17 cellular contexts compared by ENCODE assay signal in genomic region chr19:44871809-44872208, GRCh38. TPM values are rescaled to one million over a fixed set of nuclear protein-coding genes. Genes with fewer than 3 reads are reported as not detected.
A peak's percentile ranks its signal among the peaks of the same experiment; 100 is the strongest.
DNase-seq lines count a peak whose midpoint lies in the region; ATAC-seq and TF ChIP-seq lines count a peak whose summit lies in the region.
"Had no signal": no experiment of that assay in that cellular context is flagged by ENCODE, and none has a peak within 500 bp of the region (broad histone marks: within the 10 kb centered on the region; RNA-seq: fewer than 3 reads in every experiment).

No MANE protein-coding gene starts in this region.

- TF ChIP-seq CTCF in left ventricle myocardium inferior (IDR thresholded peaks at IDR 0.05; ENCODE audit: borderline replicate concordance) = no peak
- TF ChIP-seq CTCF in nephron progenitor cell (IDR thresholded peaks at IDR 0.05) = no peak
- no peak for TF ChIP-seq CTCF in gastrocnemius medialis (IDR thresholded peaks at IDR 0.05 in 4 of 5, conservative IDR thresholded peaks at IDR 0.05 in 1 of 5)
- TF ChIP-seq CTCF in CD4-positive, alpha-beta T cell (IDR thresholded peaks at IDR 0.05) = no peak
- no peak for TF ChIP-seq CTCF in RWPE1 (conservative IDR thresholded peaks at IDR 0.05; ENCODE audit: low read depth)
- TF ChIP-seq CTCF in upper lobe of left lung (IDR thresholded peaks at IDR 0.05) = no peak

- 90 to 97% methylated on average over 8 to 13 of the region's 14 CpGs for whole genome bisulfite sequencing in upper lobe of left lung, 2 donors

- H3K4me1 ChIP-seq in left ventricle myocardium inferior = peaks cover 77% of the 10 kb centered on the region
- peaks cover 9 to 13% of the 10 kb centered on the region in 2 donors for H3K4me1 ChIP-seq in gastrocnemius medialis
- H3K4me1 ChIP-seq in upper lobe of left lung = peaks cover 0 to 6% (median 0%) of the 10 kb centered on the region in 4 donors

- peaks cover 10% of the 10 kb centered on the region for H3K4me1 Mint-ChIP-seq in nephron progenitor cell
- H3K4me1 Mint-ChIP-seq in CD4-positive, alpha-beta T cell (ENCODE audit: low read depth) = peaks cover 4% of the 10 kb centered on the region

- no peaks in the 10 kb centered on the region for H3K27me3 ChIP-seq in left ventricle myocardium inferior (ENCODE audit: low read depth)
- no peaks in the 10 kb centered on the region for H3K27me3 ChIP-seq in gastrocnemius medialis
- H3K27me3 ChIP-seq in CD4-positive, alpha-beta T cell (ENCODE audit: control insufficient read depth, insufficient read depth, low read length) = no peaks in the 10 kb centered on the region
- no peaks in the 10 kb centered on the region for H3K27me3 ChIP-seq in upper lobe of left lung
- H3K27me3 ChIP-seq: BLaER1 treated with 17β-estradiol and CSF1 and Interleukin-3, amounts not matched to agents 10 nM and 100 nM had no signal

- H3K36me3 ChIP-seq in left ventricle myocardium inferior (peaks cover 70% of the 10 kb centered on the region), gastrocnemius medialis (peaks cover 0 to 20% of the 10 kb centered on the region in 2 donors), upper lobe of left lung (peaks cover 24 to 76% (median 54%) of the 10 kb centered on the region in 4 donors)

- peaks cover 7% of the 10 kb centered on the region for H3K27me3 Mint-ChIP-seq in nephron progenitor cell (ENCODE audit: low read depth, poor library complexity)
- H3K27me3 Mint-ChIP-seq in CD4-positive, alpha-beta T cell = no peaks in the 10 kb centered on the region

- in situ Hi-C loops in gastrocnemius medialis (cut with MboI; ENCODE audit: low sequenced_read_pairs in 4 of 4) = no loop called here

- peak overlapping the region; percentile 82 for H3K27ac ChIP-seq in left ventricle myocardium inferior (replicated peaks)
- peak overlapping the region in 3 of 4 donors; percentile 49 to 63 (median 58) for H3K27ac ChIP-seq in gastrocnemius medialis
- H3K27ac ChIP-seq in CD4-positive, alpha-beta T cell (ENCODE audit: low read depth, low read length) = no peak overlapping the region
- H3K27ac ChIP-seq in RWPE1 = no peak overlapping the region
- H3K27ac ChIP-seq in upper lobe of left lung = no peak overlapping the region

- TF ChIP-seq EP300 in upper lobe of left lung (IDR thresholded peaks at IDR 0.05) = no peak

- TF ChIP-seq POLR2A in gastrocnemius medialis (IDR thresholded peaks at IDR 0.05) = no peak
- no peak for TF ChIP-seq POLR2A in upper lobe of left lung (IDR thresholded peaks at IDR 0.05)

- peaks cover 75% of the 10 kb centered on the region for H3K36me3 Mint-ChIP-seq in nephron progenitor cell (ENCODE audit: low read depth)
- H3K36me3 Mint-ChIP-seq in CD4-positive, alpha-beta T cell (ENCODE audit: low read depth) = no peaks in the 10 kb centered on the region
- H3K36me3 Mint-ChIP-seq: CD4-positive, CD25-positive, alpha-beta regulatory T cell had no signal

- POLR2A ChIA-PET in CD4-positive, alpha-beta T cell (lab: Charles Lee) = no interaction called here
- POLR2A ChIA-PET in RWPE1 (lab: Yijun Ruan, JAX; ENCODE audit: low non-redundant PET) = no interaction called here

- no peak for DNase-seq in left ventricle myocardium inferior
- no peak for DNase-seq in left ventricle myocardium superior
- no peak for DNase-seq in nephron progenitor cell
- no peak for DNase-seq in gastrocnemius medialis
- DNase-seq in CD4-positive, alpha-beta T cell = no peak
- no peak for DNase-seq in RWPE1 (ENCODE audit: low spot score)
- no peak for DNase-seq in upper lobe of left lung
- DNase-seq: ACHN; CD4-positive, CD25-positive, alpha-beta regulatory T cell; DMS79; HCEC 1CT; HFFc6; IMR-90 had no signal

- intact Hi-C loops in left ventricle myocardium inferior (cut with micrococcal nuclease) (no loop called here), left ventricle myocardium superior (cut with micrococcal nuclease) (no loop called here), gastrocnemius medialis (cut with DNase I; ENCODE audit: low total_unique reads) (no loop called here)
- intact Hi-C loops in CD4-positive, alpha-beta T cell (cut with DNase I, micrococcal nuclease) = no loop called here

- H3K4me3 Mint-ChIP-seq in nephron progenitor cell = no peak overlapping the region
- H3K4me3 Mint-ChIP-seq in CD4-positive, alpha-beta T cell = no peak overlapping the region
- H3K4me3 Mint-ChIP-seq: CD4-positive, CD25-positive, alpha-beta regulatory T cell; HFFc6 had no signal

- H3K9me3 ChIP-seq in left ventricle myocardium inferior (replicated peaks) (no peaks in the 10 kb centered on the region), gastrocnemius medialis (no peaks in the 10 kb centered on the region), upper lobe of left lung (no peaks in the 10 kb centered on the region)
- no peaks in the 10 kb centered on the region for H3K9me3 ChIP-seq in CD4-positive, alpha-beta T cell (ENCODE audit: control insufficient read depth, low read length)

- ATAC-seq in left ventricle myocardium superior (no peak), gastrocnemius medialis (no peak), upper lobe of left lung (ENCODE audit: low FRiP score in 2 of 2) (no peak)
- ATAC-seq in CD4-positive, alpha-beta T cell (ENCODE audit: poor library complexity) = no peak
- ATAC-seq: GM12878 had no signal

- H3K4me3 ChIP-seq in left ventricle myocardium inferior (no peak overlapping the region), gastrocnemius medialis (no peak overlapping the region), upper lobe of left lung (no peak overlapping the region)
- H3K4me3 ChIP-seq: BLaER1 treated with 17β-estradiol and CSF1 and Interleukin-3, amounts not matched to agents 10 nM and 100 nM; GM12878 had no signal

- no peaks in the 10 kb centered on the region for H3K9me3 Mint-ChIP-seq in nephron progenitor cell
- H3K9me3 Mint-ChIP-seq in CD4-positive, alpha-beta T cell = no peaks in the 10 kb centered on the region
- H3K9me3 Mint-ChIP-seq: HFFc6 had no signal

- CTCF ChIA-PET in CD4-positive, alpha-beta T cell (lab: Charles Lee) = interaction anchor here (1.5 kb wide), 1 partner anchor 148 kb away, joined by 3 read pairs; no protein-coding TSS in a partner anchor
- CTCF ChIA-PET in RWPE1 (lab: Yijun Ruan, JAX) = no interaction called here

- H3K27ac Mint-ChIP-seq in nephron progenitor cell = peak overlapping the region; percentile 85
- no peak overlapping the region for H3K27ac Mint-ChIP-seq in CD4-positive, alpha-beta T cell
- H3K27ac Mint-ChIP-seq: HFFc6 had no signal

RNA-seq across cellular contexts. Expression of gene TOMM40, which starts 19.2 kb away (rescaled TPM):
- 47.3 TPM for total RNA-seq in left ventricle myocardium inferior
- total RNA-seq in left ventricle myocardium superior = 49.8 TPM
- total RNA-seq in gastrocnemius medialis = 100 to 1,000 TPM in 1 of 4 donors, 10 to 100 TPM in 3; 75.1 to 148 (median 86.0) TPM
- total RNA-seq in CD4-positive, alpha-beta T cell = 10 to 100 TPM; 25.4 to 26.8 TPM
- 10 to 100 TPM; 26.6 to 88.3 (median 58.1) TPM for total RNA-seq in upper lobe of left lung

RNA-seq across cellular contexts. Expression of gene NECTIN2, which starts 25.7 kb away (rescaled TPM):
- total RNA-seq in left ventricle myocardium inferior (40.7 TPM), left ventricle myocardium superior (35.4 TPM), gastrocnemius medialis (10 to 100 TPM; 10.3 to 20.8 (median 16.7) TPM), upper lobe of left lung (100 to 1,000 TPM in 4 of 6 donors, 10 to 100 TPM in 2; 52.2 to 152 (median 109) TPM)
- 1 to 10 TPM; 1.8 to 1.9 TPM for total RNA-seq in CD4-positive, alpha-beta T cell

RNA-seq across cellular contexts. Expression of gene APOE, which starts 33.8 kb away (rescaled TPM):
- total RNA-seq in left ventricle myocardium inferior (24.1 TPM), left ventricle myocardium superior (18.9 TPM), gastrocnemius medialis (10 to 100 TPM; 18.9 to 36.5 (median 29.1) TPM), upper lobe of left lung (1,000 to 10,000 TPM in 2 of 6 donors, 100 to 1,000 TPM in 4; 256 to 1,773 (median 644) TPM)
- 1 to 10 TPM; 4.5 to 5.2 TPM for total RNA-seq in CD4-positive, alpha-beta T cell

RNA-seq across cellular contexts. Expression of gene APOC1, which starts 42.6 kb away (rescaled TPM):
- total RNA-seq in left ventricle myocardium inferior (0.85 TPM), left ventricle myocardium superior (1.7 TPM), gastrocnemius medialis (10 to 100 TPM in 1 of 4 donors, 1 to 10 TPM in 3; 1.1 to 18.7 (median 7.9) TPM), upper lobe of left lung (100 to 1,000 TPM; 186 to 754 (median 527) TPM)
- total RNA-seq in CD4-positive, alpha-beta T cell = not detected
- total RNA-seq: A172; CD4-positive, CD25-positive, alpha-beta regulatory T cell; H4; IMR-90 had no signal

Comparison
In these comparisons a context has a peak if more than half of its experiments do, and no peak if none do; other contexts are left out.
1. H3K27ac ChIP-seq: peak in left ventricle myocardium inferior (single experiment) and gastrocnemius medialis (3 of 4); none in CD4-positive, alpha-beta T cell (single experiment), RWPE1 (single experiment) and upper lobe of left lung (0 of 4).
2. RNA of gene APOE, which starts 33.8 kb away (total RNA-seq): 256 to 1,773 TPM in upper lobe of left lung; 18.9 to 36.5 TPM in gastrocnemius medialis, 24.1 TPM in left ventricle myocardium inferior (single experiment), 18.9 TPM in left ventricle myocardium superior (single experiment) and 4.5 to 5.2 TPM in CD4-positive, alpha-beta T cell; every median in the first group is over 4 times any median in the second.